ENCODE assay signal across 2 cellular contexts in genomic region chr1:85577421-85578320, GRCh38.
TF ChIP-seq lines count a peak whose summit lies in the region.

No MANE protein-coding gene starts in this region.

TF ChIP-seq in Ishikawa, 13 proteins besides CTCF, POLR2A, EP300 and RAD21 (continued from another document):
- TF ChIP-seq, protein P1, sequence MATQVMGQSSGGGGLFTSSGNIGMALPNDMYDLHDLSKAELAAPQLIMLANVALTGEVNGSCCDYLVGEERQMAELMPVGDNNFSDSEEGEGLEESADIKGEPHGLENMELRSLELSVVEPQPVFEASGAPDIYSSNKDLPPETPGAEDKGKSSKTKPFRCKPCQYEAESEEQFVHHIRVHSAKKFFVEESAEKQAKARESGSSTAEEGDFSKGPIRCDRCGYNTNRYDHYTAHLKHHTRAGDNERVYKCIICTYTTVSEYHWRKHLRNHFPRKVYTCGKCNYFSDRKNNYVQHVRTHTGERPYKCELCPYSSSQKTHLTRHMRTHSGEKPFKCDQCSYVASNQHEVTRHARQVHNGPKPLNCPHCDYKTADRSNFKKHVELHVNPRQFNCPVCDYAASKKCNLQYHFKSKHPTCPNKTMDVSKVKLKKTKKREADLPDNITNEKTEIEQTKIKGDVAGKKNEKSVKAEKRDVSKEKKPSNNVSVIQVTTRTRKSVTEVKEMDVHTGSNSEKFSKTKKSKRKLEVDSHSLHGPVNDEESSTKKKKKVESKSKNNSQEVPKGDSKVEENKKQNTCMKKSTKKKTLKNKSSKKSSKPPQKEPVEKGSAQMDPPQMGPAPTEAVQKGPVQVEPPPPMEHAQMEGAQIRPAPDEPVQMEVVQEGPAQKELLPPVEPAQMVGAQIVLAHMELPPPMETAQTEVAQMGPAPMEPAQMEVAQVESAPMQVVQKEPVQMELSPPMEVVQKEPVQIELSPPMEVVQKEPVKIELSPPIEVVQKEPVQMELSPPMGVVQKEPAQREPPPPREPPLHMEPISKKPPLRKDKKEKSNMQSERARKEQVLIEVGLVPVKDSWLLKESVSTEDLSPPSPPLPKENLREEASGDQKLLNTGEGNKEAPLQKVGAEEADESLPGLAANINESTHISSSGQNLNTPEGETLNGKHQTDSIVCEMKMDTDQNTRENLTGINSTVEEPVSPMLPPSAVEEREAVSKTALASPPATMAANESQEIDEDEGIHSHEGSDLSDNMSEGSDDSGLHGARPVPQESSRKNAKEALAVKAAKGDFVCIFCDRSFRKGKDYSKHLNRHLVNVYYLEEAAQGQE (IDR thresholded peaks at IDR 0.05; ENCODE audit: low read depth), result no peak

TF ChIP-seq in K562, 482 proteins besides CTCF, POLR2A, EP300 and RAD21 (continued from another document):
- TF ChIP-seq, protein P2, sequence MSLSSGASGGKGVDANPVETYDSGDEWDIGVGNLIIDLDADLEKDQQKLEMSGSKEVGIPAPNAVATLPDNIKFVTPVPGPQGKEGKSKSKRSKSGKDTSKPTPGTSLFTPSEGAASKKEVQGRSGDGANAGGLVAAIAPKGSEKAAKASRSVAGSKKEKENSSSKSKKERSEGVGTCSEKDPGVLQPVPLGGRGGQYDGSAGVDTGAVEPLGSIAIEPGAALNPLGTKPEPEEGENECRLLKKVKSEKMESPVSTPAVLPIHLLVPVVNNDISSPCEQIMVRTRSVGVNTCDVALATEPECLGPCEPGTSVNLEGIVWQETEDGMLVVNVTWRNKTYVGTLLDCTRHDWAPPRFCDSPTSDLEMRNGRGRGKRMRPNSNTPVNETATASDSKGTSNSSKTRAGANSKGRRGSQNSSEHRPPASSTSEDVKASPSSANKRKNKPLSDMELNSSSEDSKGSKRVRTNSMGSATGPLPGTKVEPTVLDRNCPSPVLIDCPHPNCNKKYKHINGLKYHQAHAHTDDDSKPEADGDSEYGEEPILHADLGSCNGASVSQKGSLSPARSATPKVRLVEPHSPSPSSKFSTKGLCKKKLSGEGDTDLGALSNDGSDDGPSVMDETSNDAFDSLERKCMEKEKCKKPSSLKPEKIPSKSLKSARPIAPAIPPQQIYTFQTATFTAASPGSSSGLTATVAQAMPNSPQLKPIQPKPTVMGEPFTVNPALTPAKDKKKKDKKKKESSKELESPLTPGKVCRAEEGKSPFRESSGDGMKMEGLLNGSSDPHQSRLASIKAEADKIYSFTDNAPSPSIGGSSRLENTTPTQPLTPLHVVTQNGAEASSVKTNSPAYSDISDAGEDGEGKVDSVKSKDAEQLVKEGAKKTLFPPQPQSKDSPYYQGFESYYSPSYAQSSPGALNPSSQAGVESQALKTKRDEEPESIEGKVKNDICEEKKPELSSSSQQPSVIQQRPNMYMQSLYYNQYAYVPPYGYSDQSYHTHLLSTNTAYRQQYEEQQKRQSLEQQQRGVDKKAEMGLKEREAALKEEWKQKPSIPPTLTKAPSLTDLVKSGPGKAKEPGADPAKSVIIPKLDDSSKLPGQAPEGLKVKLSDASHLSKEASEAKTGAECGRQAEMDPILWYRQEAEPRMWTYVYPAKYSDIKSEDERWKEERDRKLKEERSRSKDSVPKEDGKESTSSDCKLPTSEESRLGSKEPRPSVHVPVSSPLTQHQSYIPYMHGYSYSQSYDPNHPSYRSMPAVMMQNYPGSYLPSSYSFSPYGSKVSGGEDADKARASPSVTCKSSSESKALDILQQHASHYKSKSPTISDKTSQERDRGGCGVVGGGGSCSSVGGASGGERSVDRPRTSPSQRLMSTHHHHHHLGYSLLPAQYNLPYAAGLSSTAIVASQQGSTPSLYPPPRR (CRISPR knock-in tag; IDR thresholded peaks at IDR 0.05; ENCODE audit: borderline replicate concordance), result no peak
